In the genomic region with DNA sequence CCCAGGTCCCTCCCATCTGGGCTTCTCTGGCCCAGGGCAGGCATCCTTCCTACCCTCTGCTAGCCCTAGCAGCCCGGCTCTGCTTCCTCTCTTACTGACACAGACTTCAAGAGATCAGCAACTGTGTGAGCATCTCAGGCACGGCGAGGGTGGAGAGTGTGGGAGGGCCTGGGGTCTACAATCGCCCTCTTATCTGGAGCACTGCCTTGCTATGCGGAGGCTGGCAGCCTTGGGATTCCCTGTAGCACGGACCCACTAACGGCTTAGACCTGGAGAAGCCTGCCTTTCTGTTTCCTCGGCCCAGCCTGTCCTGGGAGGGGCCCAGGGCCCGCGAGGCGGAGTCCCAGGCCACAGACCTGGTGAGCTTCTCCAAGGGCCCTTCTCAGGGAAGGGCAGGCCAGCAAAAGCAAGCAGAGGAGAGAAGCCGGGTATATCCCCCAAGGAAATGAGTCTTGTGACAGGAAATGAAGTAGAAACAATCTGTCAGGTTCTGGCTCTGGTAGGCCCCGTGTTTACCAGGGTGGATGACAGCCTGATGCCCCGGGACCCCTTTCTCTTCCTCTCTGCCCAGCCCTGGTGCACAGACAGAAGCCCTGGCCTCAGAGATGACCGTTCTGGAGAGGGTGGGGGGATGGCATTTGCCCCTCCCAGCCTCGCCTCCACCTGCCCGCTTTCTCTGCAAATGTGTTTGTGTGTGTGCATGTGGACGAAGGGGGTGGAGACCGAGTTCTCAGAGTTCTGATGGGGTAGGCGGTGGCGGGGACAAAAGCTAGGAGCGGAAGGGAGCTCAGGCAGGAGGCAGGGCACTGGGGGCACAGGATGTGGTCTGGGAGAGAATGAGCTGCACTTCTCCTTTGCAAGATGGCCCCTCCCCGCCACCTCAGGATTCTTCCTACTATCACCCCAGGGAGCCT, we compare ENCODE assay signal across 9 cellular contexts. TPM values are rescaled to one million over a fixed set of nuclear protein-coding genes. Genes with fewer than 3 reads are reported as not detected.
DNase-seq lines count a peak whose midpoint lies in the region; ATAC-seq, FAIRE-seq and TF ChIP-seq lines count a peak whose summit lies in the region.
"Had no signal": no experiment of that assay in that cellular context is flagged by ENCODE, and none has a peak within 500 bp of the region (broad histone marks: within the 10 kb centered on the region; RNA-seq: fewer than 3 reads in every experiment).

No MANE protein-coding gene starts in this region.

- H3K4me3 ChIP-seq in GM06990 (replicated peaks; ENCODE audit: low read depth, low read length) (peak overlapping the region; percentile 72), Panc1 (ENCODE audit: low read depth in 2 of 2, low read length in 2 of 2) (no peak overlapping the region), small intestine (ENCODE audit: low read depth in 1 of 2, low read length in 2 of 2) (peak overlapping the region in 1 of 2 donors; percentile 83)

- no peak overlapping the region for H3K27ac ChIP-seq in Panc1 (ENCODE audit: low read length)
- H3K27ac ChIP-seq in small intestine (ENCODE audit: low read depth in 1 of 2, low read length in 1 of 2): peak overlapping the region; percentile 27 to 76

- CTCF ChIA-PET in Panc1 (lab: Charles Lee): interaction anchor here (0.6 to 0.8 kb wide), 2 partner anchors 49 to 178 kb away, joined by 3 to 5 read pairs; no protein-coding TSS in a partner anchor

- BruUV-seq in Panc1 (replicated peaks; lab: Mats Ljungman, UMichigan): TSS peak; percentile 26

- no peak for FAIRE-seq in small intestine (lab: Jason Lieb, UNC)

- H3K27me3 ChIP-seq in GM06990 (replicated peaks; ENCODE audit: control insufficient read depth, insufficient read depth, low read length): no peaks in the 10 kb centered on the region
- H3K27me3 ChIP-seq in Panc1 (ENCODE audit: control insufficient read depth, insufficient read depth, low read length): no peaks in the 10 kb centered on the region
- no peaks in the 10 kb centered on the region for H3K27me3 ChIP-seq in small intestine (ENCODE audit: control insufficient read depth in 2 of 2, insufficient read depth in 2 of 2, low read length in 2 of 2)

- intact Hi-C loops in Panc1 (cut with micrococcal nuclease; ENCODE audit: unreplicated experiment) (no loop called here), left ventricle myocardium superior (cut with micrococcal nuclease) (no loop called here)

- ATAC-seq in Panc1 (no peak), left ventricle myocardium superior (no peak), HG03521 (IDR thresholded peaks at IDR 0.05; ENCODE audit: unreplicated experiment) (no peak)

- 33 to 56% (median 43%) methylated on average over 22 to 23 of the region's 23 CpGs for WGBS in small intestine, 3 donors

- H3K4me1 ChIP-seq in Panc1 (ENCODE audit: control insufficient read depth, insufficient read depth, low read length) (peaks cover 12% of the 10 kb centered on the region), small intestine (ENCODE audit: control insufficient read depth in 2 of 2, insufficient read depth in 1 of 2, low read depth in 1 of 2, low read length in 1 of 2) (no peaks in the 10 kb centered on the region)

- no peak for TF ChIP-seq CTCF in GM06990 (IDR thresholded peaks at IDR 0.05; ENCODE audit: insufficient read depth, low read length, poor library complexity, severe bottlenecking)
- no peak for TF ChIP-seq CTCF in Panc1 (IDR thresholded peaks at IDR 0.05)

- no peaks in the 10 kb centered on the region for H3K9me3 ChIP-seq in Panc1 (ENCODE audit: control insufficient read depth, insufficient read depth, low read depth, low read length)
- H3K9me3 ChIP-seq in small intestine (ENCODE audit: control insufficient read depth, low read depth): no peaks in the 10 kb centered on the region

- POLR2A ChIA-PET in Panc1 (lab: Charles Lee): no interaction called here

- DNase-seq in GM06990 (ENCODE audit: extremely low read depth, insufficient read length) (peak; percentile 70), Panc1 (ENCODE audit: low read depth, low spot score) (no peak), left ventricle myocardium superior (peak; percentile 74), small intestine (peak; percentile 56), NCI-H345 treated with DMSO at 0.1 percent for 48 hours (lab: John Stamatoyannopoulos, UW; ENCODE audit: unreplicated experiment) (no peak), DMS153 (lab: John Stamatoyannopoulos, UW) (no peak)
- DNase-seq in activated naive CD4-positive, alpha-beta T cell treated with anti-CD3 and anti-CD28 coated beads, Interleukin-2, amount 50 U/mL, for 16 hours: peak; percentile 58

- H3K36me3 ChIP-seq in GM06990 (ENCODE audit: control insufficient read depth, insufficient read depth, low read length) (peaks cover 23% of the 10 kb centered on the region), Panc1 (ENCODE audit: control insufficient read depth, insufficient read depth, low read length) (peaks cover 9% of the 10 kb centered on the region; the same call in 1 of the 2 replicates), small intestine (ENCODE audit: control insufficient read depth in 2 of 2, insufficient read depth in 2 of 2, low read length in 2 of 2) (peaks cover 7 to 14% of the 10 kb centered on the region in 2 donors)

- in situ Hi-C loops in Panc1 (cut with HindIII; ENCODE audit: low pct_unique_long_range_greater_than_20kb, low sequenced_read_pairs): no loop called here

RNA-seq across cellular contexts. Expression of a gene that starts 2.5 kb away (rescaled TPM):
- total RNA-seq in Panc1 (2021; ENCODE audit: unreplicated experiment) (66.4 TPM), left ventricle myocardium superior (27.3 TPM)
- 51.5 TPM for polyA plus RNA-seq in Panc1 (2012; ENCODE audit: insufficient read length)
- 100 to 1,000 TPM in 1 of 3 donors, 10 to 100 TPM in 2; 33.4 to 111 (median 72.0) TPM for polyA plus RNA-seq in small intestine

RNA-seq across cellular contexts. Expression of a gene that starts 2.7 kb away (rescaled TPM):
- total RNA-seq in Panc1 (2021; ENCODE audit: unreplicated experiment) (0.59 TPM), left ventricle myocardium superior (0.77 TPM)
- 1.2 TPM for polyA plus RNA-seq in Panc1 (2012; ENCODE audit: insufficient read length)
- polyA plus RNA-seq in small intestine: under 1 TPM in 1 of 3 donors, not detected in 2; 0.55 TPM

RNA-seq across cellular contexts. Expression of a gene that starts 9.7 kb away (rescaled TPM):
- 3.0 TPM for total RNA-seq in Panc1 (2021; ENCODE audit: unreplicated experiment)
- not detected for polyA plus RNA-seq in Panc1 (2012; ENCODE audit: insufficient read length)
- 0.77 TPM for total RNA-seq in left ventricle myocardium superior
- 10 to 100 TPM in 2 of 3 donors, 1 to 10 TPM in 1; 2.0 to 28.2 (median 18.6) TPM for polyA plus RNA-seq in small intestine
- total RNA-seq: M059J had no signal

RNA-seq across cellular contexts. Expression of a gene that starts 18.8 kb away (rescaled TPM):
- total RNA-seq in Panc1 (2021; ENCODE audit: unreplicated experiment): 13.8 TPM
- polyA plus RNA-seq in Panc1 (2012; ENCODE audit: insufficient read length): 28.9 TPM
- 40.4 TPM for total RNA-seq in left ventricle myocardium superior
- polyA plus RNA-seq in small intestine: 10 to 100 TPM in 1 of 3 donors, 1 to 10 TPM in 2; 1.9 to 17.0 (median 2.5) TPM

RNA-seq across cellular contexts. Expression of a gene that starts 29.0 kb away (rescaled TPM):
- total RNA-seq in Panc1 (2021; ENCODE audit: unreplicated experiment): 25.0 TPM
- 39.7 TPM for polyA plus RNA-seq in Panc1 (2012; ENCODE audit: insufficient read length)
- 9.1 TPM for total RNA-seq in left ventricle myocardium superior
- polyA plus RNA-seq in small intestine: 10 to 100 TPM in 2 of 3 donors, 1 to 10 TPM in 1; 8.4 to 14.9 (median 10.1) TPM

Comparison
In these comparisons a context has a peak if more than half of its experiments do, and no peak if none do; other contexts are left out.
1. DNase-seq: peak in GM06990 (single experiment), activated naive CD4-positive, alpha-beta T cell treated with anti-CD3 and anti-CD28 coated beads, Interleukin-2, amount 50 U/mL, for 16 hours (single experiment), left ventricle myocardium superior (single experiment) and small intestine (single experiment); none in Panc1 (single experiment), NCI-H345 treated with DMSO at 0.1 percent for 48 hours (single experiment) and DMS153 (single experiment).